22 cellular contexts compared by ENCODE assay signal in the genomic region with DNA sequence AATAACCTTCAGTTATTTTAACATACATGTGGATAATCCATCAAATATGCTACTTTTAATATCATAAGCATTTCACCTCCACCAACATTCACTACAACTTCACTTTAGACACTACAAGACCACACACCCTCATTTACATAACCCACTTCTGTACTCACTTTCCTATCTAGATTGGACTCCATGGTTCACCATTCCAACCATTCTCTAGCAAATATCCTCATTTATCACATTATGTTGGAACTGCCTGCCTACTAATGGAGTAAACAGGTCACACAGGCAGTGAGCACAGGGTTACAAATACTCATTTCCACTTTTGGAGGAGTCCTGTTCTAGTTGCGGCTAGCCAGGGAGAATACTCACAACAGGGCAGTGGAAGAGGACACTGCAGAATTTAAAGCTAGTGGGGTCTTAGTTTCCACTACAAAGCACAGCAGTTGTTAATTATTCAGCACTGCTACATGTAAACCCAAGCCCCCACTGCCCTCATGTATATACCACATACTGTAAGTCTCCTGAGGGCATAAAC.
"Had no signal": no experiment of that assay in that cellular context is flagged by ENCODE, and none has a peak within 500 bp of the region (broad histone marks: within the 10 kb centered on the region; RNA-seq: fewer than 3 reads in every experiment).

No MANE protein-coding gene starts in this region.

- H3K27ac Mint-ChIP-seq: activated CD8-positive, alpha-beta memory T cell treated with anti-CD3 and anti-CD28 coated beads, Interleukin-2, amount 10 ng/mL, durations not matched to agents 7 days and 5 days; activated naive CD4-positive, alpha-beta T cell treated with anti-CD3 and anti-CD28 coated beads for 36 hours; activated naive CD8-positive, alpha-beta T cell treated with anti-CD3 and anti-CD28 coated beads for 36 hours; T-helper 1 cell treated with Interleukin-12 subunit alpha and Interleukin-12 subunit beta and Interleukin-4 antibody, amounts not matched to agents 30 μg/mL and 1 μg/mL, for 36 hours had no signal

- H3K4me3 Mint-ChIP-seq: activated CD8-positive, alpha-beta memory T cell treated with anti-CD3 and anti-CD28 coated beads, Interleukin-2, amount 10 ng/mL, durations not matched to agents 7 days and 5 days; activated naive CD4-positive, alpha-beta T cell treated with anti-CD3 and anti-CD28 coated beads for 36 hours; activated naive CD8-positive, alpha-beta T cell treated with anti-CD3 and anti-CD28 coated beads for 36 hours; activated T-cell treated with anti-CD3 and anti-CD28 coated beads, Interleukin-2, amount 50 U/mL, for 4 hours; central memory CD8-positive, alpha-beta T cell; T-helper 1 cell treated with Interleukin-12 subunit alpha and Interleukin-12 subunit beta and Interleukin-4 antibody, amounts not matched to agents 30 μg/mL and 1 μg/mL, for 36 hours had no signal

- ATAC-seq: activated CD8-positive, alpha-beta memory T cell treated with anti-CD3 and anti-CD28 coated beads, Interleukin-2, amount 10 ng/mL, durations not matched to agents 7 days and 5 days; activated T-cell treated with anti-CD3 and anti-CD28 coated beads, Interleukin-2, amount 50 U/mL, for 4 hours; body of pancreas had no signal

- H3K9me3 Mint-ChIP-seq: central memory CD8-positive, alpha-beta T cell had no signal

- H3K4me3 ChIP-seq: adrenal gland, body of pancreas, Peyer's patch had no signal

- H3K27me3 Mint-ChIP-seq: activated CD8-positive, alpha-beta memory T cell treated with anti-CD3 and anti-CD28 coated beads, Interleukin-2, amount 10 ng/mL, durations not matched to agents 7 days and 5 days; activated naive CD8-positive, alpha-beta T cell treated with anti-CD3 and anti-CD28 coated beads for 36 hours; central memory CD8-positive, alpha-beta T cell had no signal

- DNase-seq: activated CD4-positive, alpha-beta T cell treated with anti-CD3 and anti-CD28 coated beads for 48 hours; activated CD4-positive, alpha-beta T cell treated with anti-CD3 and anti-CD28 coated beads, Interleukin-2, amount 50 U/mL, for 48 hours; activated CD4-positive, CD25-positive, alpha-beta regulatory T cell treated with anti-CD3 and anti-CD28 coated beads, Interleukin-2, amount 50 U/mL, for 72 hours; activated CD8-positive, alpha-beta memory T cell treated with anti-CD3 and anti-CD28 coated beads, Interleukin-2, amount 10 ng/mL, durations not matched to agents 7 days and 5 days; activated gamma-delta T cell; activated naive CD4-positive, alpha-beta T cell treated with anti-CD3 and anti-CD28 coated beads for 36 hours; activated naive CD8-positive, alpha-beta T cell treated with anti-CD3 and anti-CD28 coated beads for 36 hours; activated T-cell treated with anti-CD3 and anti-CD28 coated beads, Interleukin-2, amount 50 U/mL, for 4 hours; adrenal gland; aorta; body of pancreas; Kasumi-1; NCI-H1105 treated with DMSO at 0.1 percent for 48 hours; NCI-H1436 treated with DMSO at 0.1 percent for 48 hours; NCI-H187; NCI-H2081; NCI-H510A treated with DMSO at 0.1 percent for 48 hours; Peyer's patch; SHP77 treated with DMSO at 0.1 percent for 48 hours had no signal

- H3K27me3 ChIP-seq: adrenal gland, body of pancreas, Peyer's patch had no signal

- H3K27ac ChIP-seq: adrenal gland, body of pancreas, Peyer's patch, RWPE1 had no signal
